Comparison of ENCODE assay signal across 9 cellular contexts in genomic region chr6:145756170-145756662, GRCh38. TPM values are rescaled to one million over a fixed set of nuclear protein-coding genes. Genes with fewer than 3 reads are reported as not detected.
A peak's percentile ranks its signal among the peaks of the same experiment; 100 is the strongest.
DNase-seq lines count a peak whose midpoint lies in the region; ATAC-seq and TF ChIP-seq lines count a peak whose summit lies in the region.
"Had no signal": no experiment of that assay in that cellular context is flagged by ENCODE, and none has a peak within 500 bp of the region (broad histone marks: within the 10 kb centered on the region; RNA-seq: fewer than 3 reads in every experiment).

No MANE protein-coding gene starts in this region.

- no peaks in the 10 kb centered on the region for H3K9me3 ChIP-seq in IMR-90 (ENCODE audit: control insufficient read depth, insufficient read depth, low read length)

- POLR2A ChIA-PET in IMR-90 (lab: Charles Lee; ENCODE audit: unreplicated experiment) = interaction anchor here (0.6 kb wide), 1 partner anchor 21 kb away, joined by 3 read pairs; no protein-coding TSS in a partner anchor

- H2AFZ ChIP-seq in IMR-90 (replicated peaks; ENCODE audit: low read length, poor library complexity) = no peak overlapping the region

- H2BK120ac ChIP-seq in IMR-90 (ENCODE audit: low read depth, low read length) = peak overlapping the region; percentile 30; the same call in 1 of the 2 replicates

- DNase-seq in AG10803 (ENCODE audit: low read depth) (peak; percentile 97), IMR-90 (peak; percentile 89), T1000 (lab: John Stamatoyannopoulos, UW) (peak; percentile 75), iris pigment epithelial cell (ENCODE audit: low read depth) (peak; percentile 98)
- DNase-seq in activated naive CD4-positive, alpha-beta T cell treated with anti-CD3 and anti-CD28 coated beads for 36 hours = no peak

- H3K4me3 ChIP-seq in AG10803 (ENCODE audit: low read length) (no peak overlapping the region), IMR-90 (ENCODE audit: insufficient read depth, low read depth, low read length) (no peak overlapping the region)

- in situ Hi-C loops in IMR-90 (cut with MboI; ENCODE audit: low sequenced_read_pairs) = no loop called here

- H2BK5ac ChIP-seq in IMR-90 (ENCODE audit: low read depth, low read length, poor library complexity, severe bottlenecking) = no peak overlapping the region

- no TSS peak for BruUV-seq in IMR-90 (replicated peaks; lab: Mats Ljungman, UMichigan)

- peaks cover 2% of the 10 kb centered on the region for H3K27me3 Mint-ChIP-seq in activated naive CD4-positive, alpha-beta T cell treated with anti-CD3 and anti-CD28 coated beads for 36 hours (ENCODE audit: low read depth)

- no peaks in the 10 kb centered on the region for H3K36me3 ChIP-seq in IMR-90 (ENCODE audit: control insufficient read depth, insufficient read depth, low read length)

- peak; percentile 79 for ATAC-seq in IMR-90 (ENCODE audit: low read depth)
- no peak for ATAC-seq in GM18867 (IDR thresholded peaks at IDR 0.05; ENCODE audit: unreplicated experiment)
- no peak for ATAC-seq in GM21447 (IDR thresholded peaks at IDR 0.05; ENCODE audit: unreplicated experiment)
- no peak for ATAC-seq in GM18907 (IDR thresholded peaks at IDR 0.05; ENCODE audit: unreplicated experiment)

- no peak overlapping the region for H4K5ac ChIP-seq in IMR-90 (ENCODE audit: low read depth, low read length)

- H2BK20ac ChIP-seq in IMR-90 (ENCODE audit: low read depth, low read length) = peak overlapping the region; percentile 46; the same call in 1 of the 2 replicates

- H2AK5ac ChIP-seq in IMR-90 (ENCODE audit: low read depth, low read length) = no peak overlapping the region

- H4K8ac ChIP-seq in IMR-90 (ENCODE audit: low read depth in 2 of 2, low read length in 2 of 2) = no peak overlapping the region

- no peak overlapping the region for H3K4ac ChIP-seq in IMR-90 (ENCODE audit: low read depth, low read length)

- no peak overlapping the region for H3K27ac Mint-ChIP-seq in activated naive CD4-positive, alpha-beta T cell treated with anti-CD3 and anti-CD28 coated beads for 36 hours
- H3K27ac Mint-ChIP-seq: activated T-helper 1 cell treated with anti-CD3 and anti-CD28 coated beads, Interleukin-12 subunit alpha, Interleukin-12 subunit beta, Interleukin-2, Interleukin-4 antibody, amounts not matched to agents 30 ng/mL and 10 ng/mL and 1 ng/mL, durations not matched to agents 14 hours and 24 hours and 36 hours had no signal

- TF ChIP-seq RAD21 in IMR-90 (IDR thresholded peaks at IDR 0.05; ENCODE audit: low read length) = no peak

- peak overlapping the region; percentile 72; the same call in 1 of the 2 replicates for H3K27ac ChIP-seq in IMR-90 (ENCODE audit: insufficient read depth, low read length)

- H3K27me3 ChIP-seq in IMR-90 (ENCODE audit: control insufficient read depth, insufficient read depth, low read length) = no peaks in the 10 kb centered on the region

- no peak overlapping the region for H3K14ac ChIP-seq in IMR-90 (replicated peaks; ENCODE audit: low read depth, low read length)

- H3K9me3 Mint-ChIP-seq in activated naive CD4-positive, alpha-beta T cell treated with anti-CD3 and anti-CD28 coated beads for 36 hours = no peaks in the 10 kb centered on the region
- H3K9me3 Mint-ChIP-seq: activated T-helper 1 cell treated with anti-CD3 and anti-CD28 coated beads, Interleukin-12 subunit alpha, Interleukin-12 subunit beta, Interleukin-2, Interleukin-4 antibody, amounts not matched to agents 30 ng/mL and 10 ng/mL and 1 ng/mL, durations not matched to agents 14 hours and 24 hours and 36 hours had no signal

- dilution Hi-C loops in IMR-90 (cut with HindIII; ENCODE audit: low sequenced_read_pairs, unreplicated experiment) = no loop called here

- H3K4me3 Mint-ChIP-seq in activated naive CD4-positive, alpha-beta T cell treated with anti-CD3 and anti-CD28 coated beads for 36 hours = no peak overlapping the region
- H3K4me3 Mint-ChIP-seq: activated T-helper 1 cell treated with anti-CD3 and anti-CD28 coated beads, Interleukin-12 subunit alpha, Interleukin-12 subunit beta, Interleukin-2, Interleukin-4 antibody, amounts not matched to agents 30 ng/mL and 10 ng/mL and 1 ng/mL, durations not matched to agents 14 hours and 24 hours and 36 hours had no signal

- CTCF ChIA-PET in IMR-90 (lab: Yijun Ruan, JAX) = no interaction called here
- CTCF ChIA-PET in activated naive CD4-positive, alpha-beta T cell treated with anti-CD3 and anti-CD28 coated beads for 36 hours (lab: Charles Lee) = no interaction called here

- no peaks in the 10 kb centered on the region for H3K36me3 Mint-ChIP-seq in activated naive CD4-positive, alpha-beta T cell treated with anti-CD3 and anti-CD28 coated beads for 36 hours (ENCODE audit: low read depth)

- H3K79me1 ChIP-seq in IMR-90 (ENCODE audit: low read depth in 1 of 2, low read length in 2 of 2) = no peaks in the 10 kb centered on the region

- H3K9ac ChIP-seq in IMR-90 (ENCODE audit: low read depth, low read length) = no peak overlapping the region

- H3K4me1 ChIP-seq in IMR-90 (ENCODE audit: control insufficient read depth, insufficient read depth, low read length) = peaks cover 3% of the 10 kb centered on the region; the same call in 1 of the 2 replicates

- no peaks in the 10 kb centered on the region for H3K9me1 ChIP-seq in IMR-90 (ENCODE audit: insufficient read depth, low read length)

- no peak overlapping the region for H3K56ac ChIP-seq in IMR-90 (ENCODE audit: extremely low read depth, insufficient read depth, low read length)

- no peak for TF ChIP-seq CTCF in AG10803 (conservative IDR thresholded peaks at IDR 0.05; ENCODE audit: low read length)
- TF ChIP-seq CTCF in IMR-90 (conservative IDR thresholded peaks at IDR 0.05; ENCODE audit: low read depth, low read length) = no peak

- no peak overlapping the region for H2BK15ac ChIP-seq in IMR-90 (ENCODE audit: low read depth, low read length)

- no peak overlapping the region for H3K23ac ChIP-seq in IMR-90 (ENCODE audit: low read depth, low read length)

- H3K18ac ChIP-seq in IMR-90 (ENCODE audit: low read depth, low read length) = no peak overlapping the region

- peak overlapping the region; percentile 29; the same call in 1 of the 2 replicates for H3K4me2 ChIP-seq in IMR-90 (ENCODE audit: low read depth, low read length)

- intact Hi-C loops in IMR-90 (cut with micrococcal nuclease) = no loop called here
- intact Hi-C loops in activated naive CD4-positive, alpha-beta T cell treated with anti-CD3 and anti-CD28 coated beads for 36 hours (cut with micrococcal nuclease) = no loop called here

- no peaks in the 10 kb centered on the region for H3K4me1 Mint-ChIP-seq in activated naive CD4-positive, alpha-beta T cell treated with anti-CD3 and anti-CD28 coated beads for 36 hours (ENCODE audit: low read depth)

- H4K20me1 ChIP-seq in IMR-90 (ENCODE audit: insufficient read depth, low read length) = no peaks in the 10 kb centered on the region

- TF ChIP-seq POLR2A in IMR-90 (IDR thresholded peaks at IDR 0.05; ENCODE audit: low read depth, low read length) = no peak

- no peak overlapping the region for H4K91ac ChIP-seq in IMR-90 (ENCODE audit: insufficient read depth, low read depth, low read length)

- no peak overlapping the region for H2AK9ac ChIP-seq in IMR-90 (replicated peaks; ENCODE audit: low read depth, low read length, poor library complexity)

- no CpG with 5 or more reads among the region's 1 CpG for WGBS in IMR-90 (ENCODE audit: extremely low coverage in 2 of 2, insufficient read length in 1 of 2), 2 experiments

TF ChIP-seq in IMR-90, 13 proteins besides CTCF, POLR2A, EP300 and RAD21:
- TF ChIP-seq CEBPB (IDR thresholded peaks at IDR 0.05; ENCODE audit: low read depth, low read length) (peak; percentile 91), MAZ (IDR thresholded peaks at IDR 0.05; ENCODE audit: borderline replicate concordance, low read depth, low read length) (no peak), MXI1 (IDR thresholded peaks at IDR 0.05; ENCODE audit: borderline replicate concordance, low read depth, low read length) (no peak)

RNA-seq across cellular contexts. Expression of gene EPM2A, which starts 20.9 kb away (rescaled TPM):
- total RNA-seq in IMR-90 (2012; rRNA removed) = 3.9 and 4.5 TPM in 2 replicates
- 2.1 and 2.4 TPM in 2 replicates for polyA plus RNA-seq in IMR-90 (2012; rRNA removed)
- polyA plus RNA-seq in IMR-90 (2012; cell fraction: cytosol; rRNA removed) = 0.89 and 1.8 TPM in 2 replicates
- polyA plus RNA-seq in IMR-90 (2012; cell fraction: nucleus; rRNA removed; ENCODE audit: low replicate concordance) = 2.6 and 3.3 TPM in 2 replicates
- total RNA-seq in activated naive CD4-positive, alpha-beta T cell treated with anti-CD3 and anti-CD28 coated beads for 36 hours = 10 to 100 TPM in 1 of 2 experiments, 1 to 10 TPM in 1; 9.9 to 10.7 TPM

RNA-seq across cellular contexts. Expression of gene FBXO30, which starts 58.4 kb away (rescaled TPM):
- total RNA-seq in IMR-90 (2012; rRNA removed) = 9.3 and 15.3 TPM in 2 replicates
- 2.2 and 3.1 TPM in 2 replicates for polyA plus RNA-seq in IMR-90 (2012; rRNA removed)
- polyA plus RNA-seq in IMR-90 (2012; cell fraction: cytosol; rRNA removed) = 0.45 and 0.46 TPM in 2 replicates
- 0.45 and 5.0 TPM in 2 replicates for polyA plus RNA-seq in IMR-90 (2012; cell fraction: nucleus; rRNA removed; ENCODE audit: low replicate concordance)
- total RNA-seq in activated naive CD4-positive, alpha-beta T cell treated with anti-CD3 and anti-CD28 coated beads for 36 hours = 1 to 10 TPM; 2.0 to 2.1 TPM
